38 cellular contexts compared by ENCODE assay signal in the genomic region with DNA sequence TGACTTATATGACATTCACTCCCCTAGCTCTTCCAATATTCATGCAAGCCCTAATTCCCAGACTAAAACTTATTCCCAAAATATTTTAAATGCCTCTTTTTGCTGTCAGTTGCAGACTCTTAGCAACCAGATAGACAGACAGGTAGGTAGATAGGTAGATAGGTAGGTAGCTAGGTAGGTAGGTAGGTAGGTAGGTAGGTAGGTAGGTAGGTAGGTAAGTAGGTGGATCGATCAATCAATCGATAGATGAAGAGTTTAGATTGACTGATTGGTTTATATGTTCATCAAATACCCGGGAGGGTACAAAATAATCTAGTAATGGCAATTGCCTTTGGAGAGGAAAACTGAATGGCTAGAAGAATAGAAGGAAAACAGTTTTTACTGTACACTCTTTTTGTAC.
"Had no signal": no experiment of that assay in that cellular context is flagged by ENCODE, and none has a peak within 500 bp of the region (broad histone marks: within the 10 kb centered on the region; RNA-seq: fewer than 3 reads in every experiment).

No MANE protein-coding gene starts in this region.

- H3K9me3 ChIP-seq: adrenal gland, ascending aorta, body of pancreas, breast epithelium had no signal

- H3K9me3 Mint-ChIP-seq: activated naive CD4-positive, alpha-beta T cell treated with anti-CD3 and anti-CD28 coated beads for 36 hours; activated naive CD4-positive, alpha-beta T cell treated with anti-CD3 and anti-CD28 coated beads, Interleukin-2, amount 10 ng/mL, durations not matched to agents 7 days and 5 days; activated naive CD4-positive, alpha-beta T cell treated with anti-CD3 and anti-CD28 coated beads, Interleukin-2, amount 50 U/mL, for 72 hours; activated naive CD8-positive, alpha-beta T cell treated with anti-CD3 and anti-CD28 coated beads for 36 hours; activated naive CD8-positive, alpha-beta T cell treated with anti-CD3 and anti-CD28 coated beads, Interleukin-2, amount 10 ng/mL, durations not matched to agents 7 days and 5 days; activated T-cell treated with anti-CD3 and anti-CD28 coated beads, Interleukin-2, amount 50 U/mL, for 24 hours; activated T-cell treated with anti-CD3 and anti-CD28 coated beads, Interleukin-2, amount 50 U/mL, for 4 hours; activated T-cell treated with anti-CD3 and anti-CD28 coated beads, Interleukin-2, amount 50 U/mL, for 72 hours; activated T-helper 1 cell treated with anti-CD3 and anti-CD28 coated beads, Interleukin-12 subunit alpha, Interleukin-12 subunit beta, Interleukin-2, Interleukin-4 antibody, amounts not matched to agents 30 ng/mL and 10 ng/mL and 1 ng/mL, durations not matched to agents 14 hours and 24 hours and 36 hours; activated T-helper 17 cell treated with anti-CD3 and anti-CD28 coated beads, Interleukin-2, amount 50 U/mL, for 72 hours; activated T-helper 2 cell treated with anti-CD3 and anti-CD28 coated beads, Interferon-gamma antibody, Interleukin-2, Interleukin-4, amounts not matched to agents 10 μg/mL and 5 μg/mL and 100 μg/mL, durations not matched to agents 14 hours and 24 hours and 36 hours; brain; central memory CD8-positive, alpha-beta T cell had no signal

- H3K4me3 Mint-ChIP-seq: activated naive CD4-positive, alpha-beta T cell treated with anti-CD3 and anti-CD28 coated beads for 36 hours; activated naive CD4-positive, alpha-beta T cell treated with anti-CD3 and anti-CD28 coated beads, Interleukin-2, amount 10 ng/mL, durations not matched to agents 7 days and 5 days; activated naive CD8-positive, alpha-beta T cell; activated naive CD8-positive, alpha-beta T cell treated with anti-CD3 and anti-CD28 coated beads for 36 hours; activated naive CD8-positive, alpha-beta T cell treated with anti-CD3 and anti-CD28 coated beads, Interleukin-2, amount 10 ng/mL, durations not matched to agents 7 days and 5 days; activated T-cell treated with anti-CD3 and anti-CD28 coated beads, Interleukin-2, amount 50 U/mL, for 24 hours; activated T-cell treated with anti-CD3 and anti-CD28 coated beads, Interleukin-2, amount 50 U/mL, for 4 hours; activated T-cell treated with anti-CD3 and anti-CD28 coated beads, Interleukin-2, amount 50 U/mL, for 72 hours; activated T-helper 1 cell treated with anti-CD3 and anti-CD28 coated beads, Interleukin-12 subunit alpha, Interleukin-12 subunit beta, Interleukin-2, Interleukin-4 antibody, amounts not matched to agents 30 ng/mL and 10 ng/mL and 1 ng/mL, durations not matched to agents 14 hours and 24 hours and 36 hours; activated T-helper 17 cell treated with anti-CD3 and anti-CD28 coated beads, Interleukin-2, amount 50 U/mL, for 72 hours; brain; central memory CD8-positive, alpha-beta T cell had no signal

- H3K4me3 ChIP-seq: adrenal gland, ascending aorta, body of pancreas, breast epithelium, cardiac muscle cell had no signal

- H3K36me3 ChIP-seq: adrenal gland, ascending aorta, brain microvascular endothelial cell, breast epithelium, cardiac muscle cell had no signal

- H3K4me1 Mint-ChIP-seq: activated naive CD4-positive, alpha-beta T cell treated with anti-CD3 and anti-CD28 coated beads, Interleukin-2, amount 10 ng/mL, durations not matched to agents 7 days and 5 days; activated naive CD8-positive, alpha-beta T cell treated with anti-CD3 and anti-CD28 coated beads for 36 hours; activated naive CD8-positive, alpha-beta T cell treated with anti-CD3 and anti-CD28 coated beads, Interleukin-2, amount 10 ng/mL, durations not matched to agents 7 days and 5 days; activated T-helper 17 cell treated with anti-CD3 and anti-CD28 coated beads, Interleukin-2, amount 50 U/mL, for 72 hours; central memory CD8-positive, alpha-beta T cell had no signal

- H3K27ac ChIP-seq: adrenal gland, ascending aorta, body of pancreas, brain microvascular endothelial cell, breast epithelium, cardiac muscle cell had no signal

- ATAC-seq: activated naive CD4-positive, alpha-beta T cell treated with anti-CD3 and anti-CD28 coated beads, Interleukin-2, amount 50 U/mL, for 72 hours; activated T-cell treated with anti-CD3 and anti-CD28 coated beads, Interleukin-2, amount 50 U/mL, for 4 hours; activated T-cell treated with anti-CD3 and anti-CD28 coated beads, Interleukin-2, amount 50 U/mL, for 72 hours; activated T-helper 17 cell treated with anti-CD3 and anti-CD28 coated beads, Interleukin-2, amount 50 U/mL, for 72 hours; body of pancreas had no signal

- H3K27ac Mint-ChIP-seq: activated naive CD4-positive, alpha-beta T cell treated with anti-CD3 and anti-CD28 coated beads for 36 hours; activated naive CD4-positive, alpha-beta T cell treated with anti-CD3 and anti-CD28 coated beads, Interleukin-2, amount 10 ng/mL, durations not matched to agents 7 days and 5 days; activated naive CD4-positive, alpha-beta T cell treated with anti-CD3 and anti-CD28 coated beads, Interleukin-2, amount 50 U/mL, for 72 hours; activated naive CD8-positive, alpha-beta T cell; activated naive CD8-positive, alpha-beta T cell treated with anti-CD3 and anti-CD28 coated beads for 36 hours; activated naive CD8-positive, alpha-beta T cell treated with anti-CD3 and anti-CD28 coated beads, Interleukin-2, amount 10 ng/mL, durations not matched to agents 7 days and 5 days; activated T-cell treated with anti-CD3 and anti-CD28 coated beads, Interleukin-2, amount 50 U/mL, for 24 hours; activated T-cell treated with anti-CD3 and anti-CD28 coated beads, Interleukin-2, amount 50 U/mL, for 72 hours; activated T-helper 1 cell treated with anti-CD3 and anti-CD28 coated beads, Interleukin-12 subunit alpha, Interleukin-12 subunit beta, Interleukin-2, Interleukin-4 antibody, amounts not matched to agents 30 ng/mL and 10 ng/mL and 1 ng/mL, durations not matched to agents 14 hours and 24 hours and 36 hours; activated T-helper 17 cell treated with anti-CD3 and anti-CD28 coated beads, Interleukin-2, amount 50 U/mL, for 72 hours; activated T-helper 2 cell treated with anti-CD3 and anti-CD28 coated beads, Interferon-gamma antibody, Interleukin-2, Interleukin-4, amounts not matched to agents 10 μg/mL and 5 μg/mL and 100 μg/mL, durations not matched to agents 14 hours and 24 hours and 36 hours had no signal

- H3K27me3 Mint-ChIP-seq: brain had no signal

- FAIRE-seq: astrocyte, bronchial epithelial cell had no signal

- DNase-seq: activated effector memory CD4-positive, alpha-beta T cell treated with anti-CD3 and anti-CD28 coated beads, Interleukin-2, amount 50 U/mL, for 16 hours; activated effector memory CD4-positive, alpha-beta T cell treated with Interleukin-2 at 50 U/mL for 16 hours; activated gamma-delta T cell; activated gamma-delta T cell treated with Interleukin-2 at 50 U/mL for 16 hours; activated naive CD4-positive, alpha-beta T cell; activated naive CD4-positive, alpha-beta T cell treated with anti-CD3 and anti-CD28 coated beads for 36 hours; activated naive CD4-positive, alpha-beta T cell treated with anti-CD3 and anti-CD28 coated beads, Interleukin-2, amount 10 ng/mL, durations not matched to agents 7 days and 5 days; activated naive CD4-positive, alpha-beta T cell treated with anti-CD3 and anti-CD28 coated beads, Interleukin-2, amount 50 U/mL, for 16 hours; activated naive CD8-positive, alpha-beta T cell treated with anti-CD3 and anti-CD28 coated beads for 36 hours; activated naive CD8-positive, alpha-beta T cell treated with anti-CD3 and anti-CD28 coated beads, Interleukin-2, amount 10 ng/mL, durations not matched to agents 7 days and 5 days; activated T-cell treated with anti-CD3 and anti-CD28 coated beads for 4 hours; activated T-cell treated with anti-CD3 and anti-CD28 coated beads, Interleukin-2, amount 50 U/mL, for 1 hour; activated T-cell treated with anti-CD3 and anti-CD28 coated beads, Interleukin-2, amount 50 U/mL, for 24 hours; activated T-cell treated with anti-CD3 and anti-CD28 coated beads, Interleukin-2, amount 50 U/mL, for 4 hours; activated T-cell treated with anti-CD3 and anti-CD28 coated beads, Interleukin-2, amount 50 U/mL, for 48 hours; activated T-cell treated with anti-CD3 and anti-CD28 coated beads, Interleukin-2, amount 50 U/mL, for 72 hours; adrenal gland; amniotic stem cell; amygdala; anterior cingulate cortex; aorta; body of pancreas; brain microvascular endothelial cell; caudate nucleus; central memory CD4-positive, alpha-beta T cell; cerebellar nuclear complex had no signal

- H3K4me1 ChIP-seq: ascending aorta, breast epithelium had no signal

- H3K36me3 Mint-ChIP-seq: activated naive CD4-positive, alpha-beta T cell treated with anti-CD3 and anti-CD28 coated beads, Interleukin-2, amount 10 ng/mL, durations not matched to agents 7 days and 5 days; activated naive CD4-positive, alpha-beta T cell treated with anti-CD3 and anti-CD28 coated beads, Interleukin-2, amount 50 U/mL, for 72 hours; activated naive CD8-positive, alpha-beta T cell; activated naive CD8-positive, alpha-beta T cell treated with anti-CD3 and anti-CD28 coated beads for 36 hours; activated naive CD8-positive, alpha-beta T cell treated with anti-CD3 and anti-CD28 coated beads, Interleukin-2, amount 10 ng/mL, durations not matched to agents 7 days and 5 days; brain had no signal
